9 cellular contexts compared by ENCODE assay signal in genomic region chr1:42936309-42937078, GRCh38. TPM values are rescaled to one million over a fixed set of nuclear protein-coding genes. Genes with fewer than 3 reads are reported as not detected.
A peak's percentile ranks its signal among the peaks of the same experiment; 100 is the strongest.
DNase-seq lines count a peak whose midpoint lies in the region; ATAC-seq, FAIRE-seq and TF ChIP-seq lines count a peak whose summit lies in the region.
"Had no signal": no experiment of that assay in that cellular context is flagged by ENCODE, and none has a peak within 500 bp of the region (broad histone marks: within the 10 kb centered on the region; RNA-seq: fewer than 3 reads in every experiment).

No MANE protein-coding gene starts in this region.

- H3K36me3 ChIP-seq in PC-9 (ENCODE audit: low read depth) (peaks cover 16% of the 10 kb centered on the region), breast epithelium (no peaks in the 10 kb centered on the region)

- peaks cover 30% of the 10 kb centered on the region for H3K36me3 Mint-ChIP-seq in natural killer cell treated with Interleukin-12 subunit alpha and Interleukin-12 subunit beta and Interleukin-15 and Interleukin-18, amount 100 ng/mL, for 72 hours

- H3K4me2 ChIP-seq in PC-9, result peak overlapping the region; percentile 78

- H3K79me2 ChIP-seq in PC-9 (ENCODE audit: low read depth), result peaks cover 73% of the 10 kb centered on the region

- H3K4me3 Mint-ChIP-seq in natural killer cell treated with Interleukin-12 subunit alpha and Interleukin-12 subunit beta and Interleukin-15 and Interleukin-18, amount 100 ng/mL, for 72 hours, result peak overlapping the region; percentile 94

- no peak overlapping the region for H3K4me3 ChIP-seq in PC-9
- H3K4me3 ChIP-seq in breast epithelium, result no peak overlapping the region

- ATAC-seq in natural killer cell treated with Interleukin-12 subunit alpha and Interleukin-12 subunit beta and Interleukin-15 and Interleukin-18, amount 100 ng/mL, for 72 hours, result peak; percentile 59 to 71
- ATAC-seq in GM21786 (IDR thresholded peaks at IDR 0.05; ENCODE audit: unreplicated experiment), result no peak
- no peak for ATAC-seq in GM21723 (IDR thresholded peaks at IDR 0.05; ENCODE audit: unreplicated experiment)
- no peak for ATAC-seq in HG03095 (IDR thresholded peaks at IDR 0.05; ENCODE audit: unreplicated experiment)

- POLR2A ChIA-PET in PC-9 (lab: Charles Lee; ENCODE audit: unreplicated experiment), result interaction anchor here (0.6 to 1.1 kb wide), 7 partner anchors 12 to 184 kb away, joined by 3 to 7 read pairs (median 4); partner anchors contain the start of gene ZNF691

- H3K4me1 Mint-ChIP-seq in natural killer cell treated with Interleukin-12 subunit alpha and Interleukin-12 subunit beta and Interleukin-15 and Interleukin-18, amount 100 ng/mL, for 72 hours (ENCODE audit: low read depth in 2 of 2), result peaks cover 91 to 96% of the 10 kb centered on the region in 2 donors

- H3F3A ChIP-seq in PC-9 (ENCODE audit: insufficient read depth, low read depth), result peaks cover 83% of the 10 kb centered on the region

- H3K27me3 ChIP-seq in PC-9 (ENCODE audit: insufficient read depth, low read depth) (no peaks in the 10 kb centered on the region), breast epithelium (no peaks in the 10 kb centered on the region)

- no peak for TF ChIP-seq CTCF in PC-9 (conservative IDR thresholded peaks at IDR 0.05)
- TF ChIP-seq CTCF in breast epithelium (IDR thresholded peaks at IDR 0.05), result no peak

- H3K4me1 ChIP-seq in PC-9 (replicated peaks; ENCODE audit: insufficient read depth), result peaks cover 99% of the 10 kb centered on the region
- H3K4me1 ChIP-seq in breast epithelium, result peaks cover 0 to 51% of the 10 kb centered on the region in 2 donors

- H3K9me3 ChIP-seq in PC-9 (ENCODE audit: insufficient read depth, low read depth) (no peaks in the 10 kb centered on the region), breast epithelium (no peaks in the 10 kb centered on the region)

- BruUV-seq in PC-9 (replicated peaks; lab: Mats Ljungman, UMichigan), result no TSS peak

- intact Hi-C loops in PC-9 (cut with micrococcal nuclease; ENCODE audit: unreplicated experiment) (loop anchor here (2.0 to 5.0 kb wide), 2 partner anchors 270 to 431 kb away; partner anchors contain the start of gene ELOVL1), breast epithelium (cut with DNase I; ENCODE audit: low total_unique reads) (no loop called here)

- H4K20me1 ChIP-seq in PC-9 (ENCODE audit: insufficient read depth), result no peaks in the 10 kb centered on the region

- H3K27me3 Mint-ChIP-seq in natural killer cell treated with Interleukin-12 subunit alpha and Interleukin-12 subunit beta and Interleukin-15 and Interleukin-18, amount 100 ng/mL, for 72 hours, result no peaks in the 10 kb centered on the region

- no peak for FAIRE-seq in GM19239 (lab: Jason Lieb, UNC)
- FAIRE-seq: islet of Langerhans had no signal

- DNase-seq in GM04504 (ENCODE audit: low read depth), result peak; percentile 62
- DNase-seq in PC-9, result peak; percentile 89 to 93
- peak; percentile 19 to 45 for DNase-seq in breast epithelium (ENCODE audit: low spot score in 2 of 2)
- no peak for DNase-seq in natural killer cell treated with Interleukin-12 subunit alpha and Interleukin-12 subunit beta and Interleukin-15 and Interleukin-18, amount 100 ng/mL, for 72 hours (ENCODE audit: low spot score)
- no peak for DNase-seq in GM19239 (ENCODE audit: insufficient read length, low spot score)

- no peak overlapping the region for H2AFZ ChIP-seq in PC-9

- H3K9me3 Mint-ChIP-seq in natural killer cell treated with Interleukin-12 subunit alpha and Interleukin-12 subunit beta and Interleukin-15 and Interleukin-18, amount 100 ng/mL, for 72 hours, result no peaks in the 10 kb centered on the region

- no peak for TF ChIP-seq POLR2A in breast epithelium (IDR thresholded peaks at IDR 0.05)

- peak overlapping the region; percentile 93 for H3K27ac Mint-ChIP-seq in natural killer cell treated with Interleukin-12 subunit alpha and Interleukin-12 subunit beta and Interleukin-15 and Interleukin-18, amount 100 ng/mL, for 72 hours

- CTCF ChIA-PET in PC-9 (lab: Charles Lee), result interaction anchor here (0.7 to 1.4 kb wide), 4 partner anchors 20 to 137 kb away, joined by 3 read pairs; partner anchors contain the start of gene ZNF691

- H3K27ac ChIP-seq in PC-9, result peak overlapping the region; percentile 99
- peak overlapping the region; percentile 56 to 72 for H3K27ac ChIP-seq in breast epithelium

- no peaks in the 10 kb centered on the region for H3K9me2 ChIP-seq in PC-9 (ENCODE audit: insufficient read depth)

RNA-seq across cellular contexts. Expression of gene SLC2A1, which starts 22.2 kb away (rescaled TPM):
- total RNA-seq in PC-9 (2021) (327 and 337 TPM in 2 replicates), breast epithelium (10 to 100 TPM; 29.5 to 78.9 (median 42.1) TPM)
- 100 to 1,000 TPM; 105 to 131 TPM for total RNA-seq in natural killer cell treated with Interleukin-12 subunit alpha and Interleukin-12 subunit beta and Interleukin-15 and Interleukin-18, amount 100 ng/mL, for 72 hours

Comparison
In these comparisons a context has a peak if more than half of its experiments do, and no peak if none do; other contexts are left out.
1. DNase-seq: peak in GM04504 (single experiment), PC-9 (2 of 2) and breast epithelium (2 of 2); none in natural killer cell treated with Interleukin-12 subunit alpha and Interleukin-12 subunit beta and Interleukin-15 and Interleukin-18, amount 100 ng/mL, for 72 hours (single experiment) and GM19239 (single experiment).
2. ATAC-seq: peak in natural killer cell treated with Interleukin-12 subunit alpha and Interleukin-12 subunit beta and Interleukin-15 and Interleukin-18, amount 100 ng/mL, for 72 hours (2 of 2); none in GM21786 (single experiment), GM21723 (single experiment) and HG03095 (single experiment).